Comparison of ENCODE assay signal across 8 cellular contexts in genomic region chr17:8118769-8119574, GRCh38. TPM values are rescaled to one million over a fixed set of nuclear protein-coding genes. Genes with fewer than 3 reads are reported as not detected.
A peak's percentile ranks its signal among the peaks of the same experiment; 100 is the strongest.
DNase-seq lines count a peak whose midpoint lies in the region; ATAC-seq and TF ChIP-seq lines count a peak whose summit lies in the region.

No MANE protein-coding gene starts in this region.

- peaks cover 5% of the 10 kb centered on the region for H3K36me3 Mint-ChIP-seq in type B pancreatic cell

- H3K79me2 ChIP-seq in HCT116 (ENCODE audit: insufficient read depth, low read length): no peaks in the 10 kb centered on the region

- H3K27me3 Mint-ChIP-seq in type B pancreatic cell: peaks cover 84% of the 10 kb centered on the region

- CTCF ChIA-PET in HCT116 (lab: Charles Lee): interaction anchor here (0.7 to 4.0 kb wide), 29 partner anchors 8 to 177 kb away, joined by 3 to 26 read pairs (median 5); partner anchors contain the start of genes AURKB, CTC1, RANGRF and SLC25A35

- POLR2A ChIA-PET in HCT116 (lab: Charles Lee): interaction anchor here (0.6 to 4.1 kb wide), 12 partner anchors 11 to 129 kb away, joined by 3 to 43 read pairs (median 5); partner anchors contain the start of genes AURKB, CTC1, PER1 and PFAS

- H3K36me3 ChIP-seq in HCT116 (ENCODE audit: control insufficient read depth in 1 of 2, insufficient read depth in 2 of 2, low read length in 2 of 2): no peaks in the 10 kb centered on the region

- H4K20me1 ChIP-seq in HCT116 (ENCODE audit: insufficient read depth): peaks cover 3% of the 10 kb centered on the region; the same call in 1 of the 2 replicates

- peak overlapping the region; percentile 91 for H3K4me3 Mint-ChIP-seq in type B pancreatic cell

- no TSS peak for BruUV-seq in HCT116 (replicated peaks; lab: Mats Ljungman, UMichigan)

- H3K27me3 ChIP-seq in HCT116 (ENCODE audit: insufficient read depth, low read length): no peaks in the 10 kb centered on the region

- ATAC-seq in HCT116 (peak; percentile 61), left cardiac atrium (peak; percentile 80 to 81)

- H3K4me3 ChIP-seq in HCT116 (replicated peaks in 1 of 2; ENCODE audit: low read depth in 1 of 2, low read length in 2 of 2): peak overlapping the region; percentile 52 to 59

- no peaks in the 10 kb centered on the region for H3K9me3 ChIP-seq in HCT116 (ENCODE audit: control insufficient read depth in 1 of 2, insufficient read depth in 1 of 2, low read depth in 1 of 2, low read length in 2 of 2)

- RAD21 ChIA-PET in HCT116 (lab: Charles Lee; ENCODE audit: low non-redundant PET in 1 of 2, low total read pairs in 2 of 2, uncharacterized antibody in 2 of 2, unreplicated experiment in 2 of 2): interaction anchor here (0.6 to 0.9 kb wide), 4 partner anchors 21 to 105 kb away, joined by 3 to 6 read pairs (median 4); no protein-coding TSS in a partner anchor

- H3K9me2 ChIP-seq in HCT116 (ENCODE audit: insufficient read depth): no peaks in the 10 kb centered on the region

- TF ChIP-seq POLR2A in HCT116 (IDR thresholded peaks at IDR 0.05; ENCODE audit: borderline replicate concordance, extremely low read depth, insufficient read depth, insufficient read length): no peak

- intact Hi-C loops in HCT116 (cut with micrococcal nuclease): loop anchor here (1.0 to 5.0 kb wide), 4 partner anchors 42 to 129 kb away; partner anchors contain the start of gene CTC1
- intact Hi-C loops in left cardiac atrium (cut with DNase I): loop anchor here in 1 of 2 donors (1.0 kb wide), 2 partner anchors 67 to 102 kb away; no protein-coding TSS in a partner anchor
- intact Hi-C loops in posterior vena cava (cut with DNase I): loop anchor here (5.0 kb wide), 2 partner anchors 103 to 847 kb away; no protein-coding TSS in a partner anchor

- TF ChIP-seq RAD21 in HCT116 (IDR thresholded peaks at IDR 0.05; ENCODE audit: low read depth): peak; percentile 58

- peak; percentile 92 for DNase-seq in DMS53 treated with DMSO at 0.1 percent for 48 hours (lab: John Stamatoyannopoulos, UW; ENCODE audit: unreplicated experiment)
- DNase-seq in HCT116 (ENCODE audit: low read depth, low spot score): peak; percentile 65
- DNase-seq in NCI-H128 (lab: John Stamatoyannopoulos, UW; ENCODE audit: unreplicated experiment): peak; percentile 61
- DNase-seq in T-helper 2 cell: peak; percentile 65 to 81 (median 78)
- peak; percentile 27 to 92 (median 80) for DNase-seq in amygdala (lab: John Stamatoyannopoulos, UW)
- peak; percentile 91 for DNase-seq in left cardiac atrium
- DNase-seq in posterior vena cava (ENCODE audit: low spot score): peak; percentile 96
- peak; percentile 89 for DNase-seq in type B pancreatic cell (ENCODE audit: extremely low spot score, unreplicated experiment)

- peak overlapping the region; percentile 83 for H3K27ac ChIP-seq in HCT116 (ENCODE audit: low read depth, low read length)

- H3K4me1 ChIP-seq in HCT116 (ENCODE audit: control insufficient read depth in 1 of 2, insufficient read depth in 2 of 2, low read length in 2 of 2): peaks cover 22 to 66% of the 10 kb centered on the region in 2 experiments

- no peaks in the 10 kb centered on the region for H3K9me3 Mint-ChIP-seq in type B pancreatic cell

- H3K4me1 Mint-ChIP-seq in type B pancreatic cell (ENCODE audit: unreplicated experiment): peaks cover 37% of the 10 kb centered on the region

- peak overlapping the region; percentile 98 for H3K27ac Mint-ChIP-seq in type B pancreatic cell

- peak overlapping the region; percentile 87 for H2AFZ ChIP-seq in HCT116 (ENCODE audit: low read depth, low read length, poor library complexity, severe bottlenecking)

- H3K4me2 ChIP-seq in HCT116 (ENCODE audit: low read length): peak overlapping the region; percentile 98

- peak overlapping the region; percentile 88 for H3K9ac ChIP-seq in HCT116 (ENCODE audit: low read length)

- TF ChIP-seq CTCF in HCT116 (IDR thresholded peaks at IDR 0.05 in 2 of 3, conservative IDR thresholded peaks at IDR 0.05 in 1 of 3; ENCODE audit: borderline replicate concordance in 1 of 3, insufficient read depth in 1 of 3, low read depth in 2 of 3, low read length in 2 of 3) (peak; percentile 65 to 83 (median 79); a peak in 5 of 6 replicates), type B pancreatic cell (conservative IDR thresholded peaks at IDR 0.05) (peak; percentile 86)

TF ChIP-seq in HCT116, 20 proteins besides CTCF, POLR2A, EP300 and RAD21:
- TF ChIP-seq ATF3 (IDR thresholded peaks at IDR 0.05) (peak; percentile 99; the same call in 1 of the 2 replicates), YY1 (IDR thresholded peaks at IDR 0.05; ENCODE audit: extremely low read depth, insufficient replicate concordance, low read depth, low read length) (peak; percentile 42), REST (IDR thresholded peaks at IDR 0.05; ENCODE audit: low read depth) (no peak), EZH2 (IDR thresholded peaks at IDR 0.05) (no peak)

RNA-seq across cellular contexts. Expression of gene ALOXE3, which starts 0.7 kb away (rescaled TPM):
- total RNA-seq in HCT116 (2021; ENCODE audit: unreplicated experiment): 3.5 TPM
- polyA plus RNA-seq in HCT116 (2012): 4.4 and 4.8 TPM in 2 replicates
- not detected for total RNA-seq in left cardiac atrium
- total RNA-seq in posterior vena cava: not detected
- 0.14 TPM in 1 of 2 replicates, not detected in the other for total RNA-seq in type B pancreatic cell (ENCODE audit: low replicate concordance)

RNA-seq across cellular contexts. Expression of gene HES7, which starts 4.9 kb away (rescaled TPM):
- total RNA-seq in HCT116 (2021; ENCODE audit: unreplicated experiment) (0.61 TPM), left cardiac atrium (under 1 TPM; 0.38 to 0.47 TPM), posterior vena cava (under 1 TPM in 1 of 2 donors, not detected in 1; 0.67 TPM), type B pancreatic cell (ENCODE audit: low replicate concordance) (0.46 TPM in 1 of 2 replicates, not detected in the other)
- polyA plus RNA-seq in HCT116 (2012): 0.10 and 0.12 TPM in 2 replicates

RNA-seq across cellular contexts. Expression of gene ALOX12B, which starts 31.5 kb away (rescaled TPM):
- 3.8 TPM for total RNA-seq in HCT116 (2021; ENCODE audit: unreplicated experiment)
- polyA plus RNA-seq in HCT116 (2012): 3.8 and 4.7 TPM in 2 replicates
- not detected for total RNA-seq in left cardiac atrium
- not detected for total RNA-seq in posterior vena cava
- total RNA-seq in type B pancreatic cell (ENCODE audit: low replicate concordance): not detected in 2 replicates

RNA-seq across cellular contexts. Expression of gene PER1, which starts 33.2 kb away (rescaled TPM):
- 87.6 TPM for total RNA-seq in HCT116 (2021; ENCODE audit: unreplicated experiment)
- 102 and 166 TPM in 2 replicates for polyA plus RNA-seq in HCT116 (2012)
- 100 to 1,000 TPM; 125 to 134 TPM for total RNA-seq in left cardiac atrium
- total RNA-seq in posterior vena cava: 100 to 1,000 TPM; 203 to 206 TPM
- 31.0 and 33.2 TPM in 2 replicates for total RNA-seq in type B pancreatic cell (ENCODE audit: low replicate concordance)

RNA-seq across cellular contexts. Expression of gene VAMP2, which starts 43.8 kb away (rescaled TPM):
- total RNA-seq in HCT116 (2021; ENCODE audit: unreplicated experiment) (35.9 TPM), left cardiac atrium (10 to 100 TPM; 59.1 to 72.3 TPM), posterior vena cava (10 to 100 TPM; 66.7 to 80.1 TPM), type B pancreatic cell (ENCODE audit: low replicate concordance) (44.7 and 46.3 TPM in 2 replicates)
- polyA plus RNA-seq in HCT116 (2012): 44.1 and 53.0 TPM in 2 replicates

Comparison
In these comparisons a context has a peak if more than half of its experiments do, and no peak if none do; other contexts are left out.
1. Peak in every context shown above with its lines: DNase-seq, ATAC-seq, H3K4me3 ChIP-seq and H3K27ac ChIP-seq.